ENCODE assay signal across 18 cellular contexts in genomic region chr22:46490538-46490937, GRCh38. TPM values are rescaled to one million over a fixed set of nuclear protein-coding genes. Genes with fewer than 3 reads are reported as not detected.
DNase-seq lines count a peak whose midpoint lies in the region; ATAC-seq, FAIRE-seq and TF ChIP-seq lines count a peak whose summit lies in the region.
"Had no signal": no experiment of that assay in that cellular context is flagged by ENCODE, and none has a peak within 500 bp of the region (broad histone marks: within the 10 kb centered on the region; RNA-seq: fewer than 3 reads in every experiment).

No MANE protein-coding gene starts in this region.

- TF ChIP-seq POLR2A in GM12891 (IDR thresholded peaks at IDR 0.05; ENCODE audit: low read depth, low read length): no peak

- ATAC-seq in stimulated activated memory B cell treated with anti-CD40 and anti-IgM and Interleukin-4, amounts not matched to agents 10 μg/mL and 1 μg/mL and 100 μg/mL, for 72 hours: peak; percentile 42
- ATAC-seq in HG03432 (IDR thresholded peaks at IDR 0.05; ENCODE audit: unreplicated experiment): no peak
- ATAC-seq: CD8-positive, alpha-beta T cell; HepG2 had no signal

- H3K36me3 Mint-ChIP-seq in stimulated activated memory B cell treated with anti-CD40 and anti-IgM and Interleukin-4, amounts not matched to agents 10 μg/mL and 1 μg/mL and 100 μg/mL, for 72 hours: peaks cover 5% of the 10 kb centered on the region
- H3K36me3 Mint-ChIP-seq: CD14-positive monocyte; CD8-positive, alpha-beta T cell had no signal

- peak; percentile 78 for FAIRE-seq in GM12891 (lab: Jason Lieb, UNC)
- FAIRE-seq: A204.1, HepG2, HTR-8/SVneo had no signal

- H3K4me1 Mint-ChIP-seq in stimulated activated memory B cell treated with anti-CD40 and anti-IgM and Interleukin-4, amounts not matched to agents 10 μg/mL and 1 μg/mL and 100 μg/mL, for 72 hours: peaks cover 5% of the 10 kb centered on the region
- H3K4me1 Mint-ChIP-seq: B cell, CD14-positive monocyte had no signal

- H3K9me3 Mint-ChIP-seq in stimulated activated memory B cell treated with anti-CD40 and anti-IgM and Interleukin-4, amounts not matched to agents 10 μg/mL and 1 μg/mL and 100 μg/mL, for 72 hours: no peaks in the 10 kb centered on the region
- H3K9me3 Mint-ChIP-seq: CD8-positive, alpha-beta T cell had no signal

- H3K27me3 Mint-ChIP-seq in stimulated activated memory B cell treated with anti-CD40 and anti-IgM and Interleukin-4, amounts not matched to agents 10 μg/mL and 1 μg/mL and 100 μg/mL, for 72 hours: peaks cover 41% of the 10 kb centered on the region

- H3K4me3 Mint-ChIP-seq in stimulated activated memory B cell treated with anti-CD40 and anti-IgM and Interleukin-4, amounts not matched to agents 10 μg/mL and 1 μg/mL and 100 μg/mL, for 72 hours: no peak overlapping the region
- H3K4me3 Mint-ChIP-seq: B cell; CD14-positive monocyte; CD8-positive, alpha-beta T cell had no signal

- DNase-seq in GM12891 (ENCODE audit: insufficient read length, low spot score) (no peak), NAMALWA (ENCODE audit: low spot score) (peak; percentile 48), inferior parietal cortex (ENCODE audit: extremely low spot score) (peak; percentile 7), cerebellar nuclear complex (lab: John Stamatoyannopoulos, UW) (no peak), D341Med (ENCODE audit: low spot score) (no peak)
- DNase-seq in stimulated activated CD4-positive, alpha-beta T cell treated with anti-CD3 and anti-CD28 coated beads, Interleukin-4, amount 100 ng/mL, for 4 hours: no peak
- DNase-seq: CD8-positive, alpha-beta T cell; COR-L47; DND-41; GDM1; GOT3 had no signal

- H3K27ac Mint-ChIP-seq in stimulated activated memory B cell treated with anti-CD40 and anti-IgM and Interleukin-4, amounts not matched to agents 10 μg/mL and 1 μg/mL and 100 μg/mL, for 72 hours: no peak overlapping the region
- H3K27ac Mint-ChIP-seq: B cell; CD14-positive monocyte; CD8-positive, alpha-beta T cell had no signal

TF ChIP-seq in GM12891, 5 proteins besides CTCF, POLR2A, EP300 and RAD21:
- no peak for TF ChIP-seq PAX5 (IDR thresholded peaks at IDR 0.05; ENCODE audit: insufficient read depth, low read length, severe bottlenecking)
- no peak for TF ChIP-seq POU2F2 (IDR thresholded peaks at IDR 0.05; ENCODE audit: low read depth, low read length)
- TF ChIP-seq SPI1 (IDR thresholded peaks at IDR 0.05; ENCODE audit: low read depth, low read length): no peak
- TF ChIP-seq POLR2AphosphoS5 (IDR thresholded peaks at IDR 0.05; ENCODE audit: low read depth, low read length): no peak
- no peak for TF ChIP-seq TAF1 (IDR thresholded peaks at IDR 0.05; ENCODE audit: low read depth, low read length)

RNA-seq across cellular contexts. Expression of gene CELSR1, which starts 46.9 kb away (rescaled TPM):
- polyA plus RNA-seq in GM12891 (2012; ENCODE audit: low read depth, missing spikeins): 0.90 TPM
- polyA plus RNA-seq: CD14-positive monocyte had no signal

Comparison
In these comparisons a context has a peak if more than half of its experiments do, and no peak if none do; other contexts are left out.
1. DNase-seq: peak in NAMALWA (single experiment) and inferior parietal cortex (single experiment); none in GM12891 (single experiment), cerebellar nuclear complex (0 of 2), stimulated activated CD4-positive, alpha-beta T cell treated with anti-CD3 and anti-CD28 coated beads, Interleukin-4, amount 100 ng/mL, for 4 hours (0 of 2) and D341Med (single experiment).